In genomic region chr16:50197582-50197981, GRCh38 we compare ENCODE assay signal across 1 cellular context.
TF ChIP-seq lines count a peak whose summit lies in the region.

No MANE protein-coding gene starts in this region.

TF ChIP-seq in GM12878, 131 proteins besides CTCF, POLR2A, EP300 and RAD21 (continued from another document):
- TF ChIP-seq HSF1 (IDR thresholded peaks at IDR 0.05; ENCODE audit: low read depth, low read length) (no peak), IKZF1 (conservative IDR thresholded peaks at IDR 0.05) (no peak), MEF2A (IDR thresholded peaks at IDR 0.05; ENCODE audit: insufficient read depth, low read depth, low read length) (no peak), PAX8 (IDR thresholded peaks at IDR 0.05) (no peak), PKNOX1 (IDR thresholded peaks at IDR 0.05) (peak; percentile 82), SRF (IDR thresholded peaks at IDR 0.05; ENCODE audit: low read depth in 2 of 2, low read length in 2 of 2) (peak in 1 of 2 experiments; percentile 79; a peak in 2 of 4 replicates), GABPA (IDR thresholded peaks at IDR 0.05; ENCODE audit: low read depth) (0 out of 2 replicates have a peak, but pooled peaks have one; percentile 19), KAT2A (conservative IDR thresholded peaks at IDR 0.05; ENCODE audit: control insufficient read depth, low read depth, low read length) (no peak)
